Comparison of ENCODE assay signal across 11 cellular contexts in genomic region chr2:144350151-144350802, GRCh38.
DNase-seq lines count a peak whose midpoint lies in the region; ATAC-seq and TF ChIP-seq lines count a peak whose summit lies in the region.
"Had no signal": no experiment of that assay in that cellular context is flagged by ENCODE, and none has a peak within 500 bp of the region (broad histone marks: within the 10 kb centered on the region; RNA-seq: fewer than 3 reads in every experiment).

No MANE protein-coding gene starts in this region.

- H3K36me3 Mint-ChIP-seq in nephron progenitor cell (ENCODE audit: low read depth), result no peaks in the 10 kb centered on the region

- no peak overlapping the region for H3K4me3 ChIP-seq in HUES64 (ENCODE audit: low read length)
- no peak overlapping the region for H3K4me3 ChIP-seq in coronary artery
- H3K4me3 ChIP-seq in SJCRH30, result no peak overlapping the region

- H3K9me3 ChIP-seq in HUES64 (ENCODE audit: insufficient read depth, low read depth, low read length) (no peaks in the 10 kb centered on the region), SJCRH30 (replicated peaks) (no peaks in the 10 kb centered on the region)

- peak overlapping the region; percentile 99 for H3K27ac Mint-ChIP-seq in nephron progenitor cell

- peak overlapping the region; percentile 82 for H3K27ac ChIP-seq in HUES64 (ENCODE audit: low read depth, low read length)
- H3K27ac ChIP-seq in coronary artery, result peak overlapping the region; percentile 46 to 64
- H3K27ac ChIP-seq in SJCRH30, result no peak overlapping the region

- H3K36me3 ChIP-seq in HUES64 (ENCODE audit: insufficient read depth, low read length) (no peaks in the 10 kb centered on the region), SJCRH30 (no peaks in the 10 kb centered on the region)

- 23% methylated on average over 7 of the region's 7 CpGs for WGBS in HUES64

- H3K4me1 ChIP-seq in HUES64 (ENCODE audit: insufficient read depth, low read length), result peaks cover 60% of the 10 kb centered on the region
- peaks cover 6% of the 10 kb centered on the region for H3K4me1 ChIP-seq in SJCRH30

- DNase-seq in EH (ENCODE audit: low read depth) (peak; percentile 44), coronary artery (ENCODE audit: low spot score) (no peak), nephron progenitor cell (peak; percentile 6), dedifferentiated amniotic fluid mesenchymal stem cell (ENCODE audit: extremely low spot score) (no peak), SJCRH30 (no peak), NCI-H345 treated with DMSO at 0.1 percent for 48 hours (lab: John Stamatoyannopoulos, UW; ENCODE audit: unreplicated experiment) (no peak)
- DNase-seq: hippocampal formation, NCI-H2081 treated with DMSO at 0.1 percent for 48 hours, nucleus accumbens had no signal

- H3K4me1 Mint-ChIP-seq in nephron progenitor cell, result peaks cover 75% of the 10 kb centered on the region

- H3K27me3 ChIP-seq in HUES64 (ENCODE audit: insufficient read depth, low read length) (no peaks in the 10 kb centered on the region), SJCRH30 (no peaks in the 10 kb centered on the region)

- no peak for ATAC-seq in HG02763 (IDR thresholded peaks at IDR 0.05; ENCODE audit: unreplicated experiment)

- TF ChIP-seq CTCF in coronary artery (IDR thresholded peaks at IDR 0.05), result no peak
- TF ChIP-seq CTCF in nephron progenitor cell (IDR thresholded peaks at IDR 0.05), result no peak

- peak overlapping the region; percentile 54; the same call in 1 of the 2 replicates for H3K9ac ChIP-seq in HUES64 (ENCODE audit: low read depth, low read length)

- H3K4me3 Mint-ChIP-seq in nephron progenitor cell, result peak overlapping the region; percentile 53

- H3K9me3 Mint-ChIP-seq in nephron progenitor cell, result no peaks in the 10 kb centered on the region

- H3K27me3 Mint-ChIP-seq in nephron progenitor cell (ENCODE audit: low read depth, poor library complexity), result no peaks in the 10 kb centered on the region

Comparison
In these comparisons a context has a peak if more than half of its experiments do, and no peak if none do; other contexts are left out.
1. DNase-seq: peak in EH (single experiment) and nephron progenitor cell (single experiment); none in coronary artery (single experiment), dedifferentiated amniotic fluid mesenchymal stem cell (single experiment), SJCRH30 (0 of 2) and NCI-H345 treated with DMSO at 0.1 percent for 48 hours (single experiment).